ENCODE assay signal across 24 cellular contexts in genomic region chrX:33082371-33082770, GRCh38.
"Had no signal": no experiment of that assay in that cellular context is flagged by ENCODE, and none has a peak within 500 bp of the region (broad histone marks: within the 10 kb centered on the region; RNA-seq: fewer than 3 reads in every experiment).

No MANE protein-coding gene starts in this region.

- H3K9me3 Mint-ChIP-seq: activated naive CD8-positive, alpha-beta T cell treated with anti-CD3 and anti-CD28 coated beads, Interleukin-2, amount 10 ng/mL, durations not matched to agents 7 days and 5 days had no signal

- H3K27me3 ChIP-seq: body of pancreas, MG63, Peyer's patch had no signal

- H3K4me3 Mint-ChIP-seq: activated CD8-positive, alpha-beta T cell treated with anti-CD3 and anti-CD28 coated beads, Interleukin-2, amount 10 ng/mL, durations not matched to agents 7 days and 5 days; activated naive CD8-positive, alpha-beta T cell treated with anti-CD3 and anti-CD28 coated beads, Interleukin-2, amount 10 ng/mL, durations not matched to agents 7 days and 5 days; T-helper 17 cell; WTC11 had no signal

- H3K27ac Mint-ChIP-seq: activated CD8-positive, alpha-beta T cell treated with anti-CD3 and anti-CD28 coated beads, Interleukin-2, amount 10 ng/mL, durations not matched to agents 7 days and 5 days; activated naive CD8-positive, alpha-beta T cell treated with anti-CD3 and anti-CD28 coated beads, Interleukin-2, amount 10 ng/mL, durations not matched to agents 7 days and 5 days; T-helper 17 cell; WTC11 had no signal

- DNase-seq: activated CD4-positive, alpha-beta T cell treated with anti-CD3 and anti-CD28 coated beads for 48 hours; activated CD4-positive, alpha-beta T cell treated with anti-CD3 and anti-CD28 coated beads, Interleukin-2, amount 50 U/mL, for 4 hours; activated CD4-positive, CD25-positive, alpha-beta regulatory T cell treated with anti-CD3 and anti-CD28 coated beads, Interleukin-2, amount 50 U/mL, for 72 hours; activated CD8-positive, alpha-beta memory T cell treated with anti-CD3 and anti-CD28 coated beads, Interleukin-2, amount 50 U/mL, for 48 hours; activated CD8-positive, alpha-beta T cell treated with anti-CD3 and anti-CD28 coated beads, Interleukin-2, amount 10 ng/mL, durations not matched to agents 7 days and 5 days; activated naive CD4-positive, alpha-beta T cell treated with anti-CD3 and anti-CD28 coated beads, Interleukin-2, amount 50 U/mL, for 16 hours; activated naive CD8-positive, alpha-beta T cell treated with anti-CD3 and anti-CD28 coated beads, Interleukin-2, amount 10 ng/mL, durations not matched to agents 7 days and 5 days; activated T-cell treated with anti-CD3 and anti-CD28 coated beads, Interleukin-2, amount 50 U/mL, for 1 hour; aorta; body of pancreas; MG63; NCI-H1105; NCI-H1436; NCI-H1694 treated with DMSO at 0.1 percent for 48 hours; NCI-H2081; NCI-H446; NCI-H524; Peyer's patch; SHP77 treated with DMSO at 0.1 percent for 48 hours; T-helper 17 cell; T-helper 9 cell had no signal

- H3K4me1 ChIP-seq: body of pancreas, Peyer's patch had no signal

- H3K9me3 ChIP-seq: body of pancreas, MG63, Peyer's patch had no signal

- H3K27me3 Mint-ChIP-seq: activated naive CD8-positive, alpha-beta T cell treated with anti-CD3 and anti-CD28 coated beads, Interleukin-2, amount 10 ng/mL, durations not matched to agents 7 days and 5 days; T-helper 17 cell had no signal

- H3K36me3 ChIP-seq: MG63, Peyer's patch had no signal

- H3K4me3 ChIP-seq: body of pancreas, MG63, Peyer's patch had no signal

- H3K27ac ChIP-seq: body of pancreas, Peyer's patch, RWPE1 had no signal

- FAIRE-seq: bronchial epithelial cell had no signal

- H3K4me1 Mint-ChIP-seq: activated naive CD8-positive, alpha-beta T cell treated with anti-CD3 and anti-CD28 coated beads, Interleukin-2, amount 10 ng/mL, durations not matched to agents 7 days and 5 days; T-helper 17 cell had no signal

- ATAC-seq: activated CD8-positive, alpha-beta T cell treated with anti-CD3 and anti-CD28 coated beads, Interleukin-2, amount 10 ng/mL, durations not matched to agents 7 days and 5 days; body of pancreas; T-helper 17 cell; WTC11 had no signal

- H3K36me3 Mint-ChIP-seq: activated naive CD8-positive, alpha-beta T cell treated with anti-CD3 and anti-CD28 coated beads, Interleukin-2, amount 10 ng/mL, durations not matched to agents 7 days and 5 days had no signal
